In genomic region chr14:50231475-50232275, GRCh38 we compare ENCODE assay signal across 8 cellular contexts. TPM values are rescaled to one million over a fixed set of nuclear protein-coding genes. Genes with fewer than 3 reads are reported as not detected.
DNase-seq lines count a peak whose midpoint lies in the region; ATAC-seq, FAIRE-seq and TF ChIP-seq lines count a peak whose summit lies in the region.

SOS2 (minus strand) TSS chr14:50231578; CDS start chr14:50231283, 295 bp downstream.

- peak within 1 kb of the TSS; percentile 46 for H3K27ac Mint-ChIP-seq in WTC11

- CTCF ChIA-PET in AG04449 (lab: Yijun Ruan, JAX), result interaction anchor here (0.8 to 1.3 kb wide), 3 partner anchors 18 to 380 kb away, joined by 3 to 5 read pairs (median 4); no protein-coding TSS in a partner anchor
- CTCF ChIA-PET in WTC11 (lab: Charles Lee), result interaction anchor here (0.5 to 1.2 kb wide), 2 partner anchors 34 to 379 kb away, joined by 3 to 5 read pairs; partner anchors contain the start of gene NEMF

- H3K4me3 Mint-ChIP-seq in WTC11, result peak within 1 kb of the TSS; percentile 79

- H3K9me3 Mint-ChIP-seq in WTC11, result peaks cover 19% of the 10 kb centered on the region

- peak within 1 kb of the TSS; percentile 85 for H3K4me3 ChIP-seq in AG04449 (ENCODE audit: low read depth, low read length)
- peak within 1 kb of the TSS; percentile 86 for H3K4me3 ChIP-seq in bronchial epithelial cell (ENCODE audit: low read depth, low read length)

- POLR2A ChIA-PET in AG04449 (lab: Yijun Ruan, JAX) (interaction anchor here (0.7 to 1.2 kb wide), 2 partner anchors 54 to 370 kb away, joined by 3 to 4 read pairs; no protein-coding TSS in a partner anchor), WTC11 (lab: Charles Lee) (interaction anchor here (0.5 to 0.6 kb wide), 3 partner anchors 31 to 313 kb away, joined by 3 to 4 read pairs (median 3); no protein-coding TSS in a partner anchor)

- no peak for TF ChIP-seq CTCF in AG04449 (IDR thresholded peaks at IDR 0.05; ENCODE audit: insufficient read depth, low read length, missing control alignments)
- TF ChIP-seq CTCF in WTC11 (IDR thresholded peaks at IDR 0.05), result no peak
- no peak for TF ChIP-seq CTCF in bronchial epithelial cell (IDR thresholded peaks at IDR 0.05; ENCODE audit: insufficient read depth, low read length, severe bottlenecking)

- peaks cover 20% of the 10 kb centered on the region for H3K4me1 Mint-ChIP-seq in WTC11

- FAIRE-seq in bronchial epithelial cell (lab: Jason Lieb, UNC), result no peak

- no peaks in the 10 kb centered on the region for H3K27me3 Mint-ChIP-seq in WTC11 (ENCODE audit: low read depth)

- H3K36me3 ChIP-seq in bronchial epithelial cell (ENCODE audit: control insufficient read depth, insufficient read depth, low read length), result no peaks in the 10 kb centered on the region

- ATAC-seq in GM18868 (IDR thresholded peaks at IDR 0.05; ENCODE audit: unreplicated experiment) (peak; percentile 83), HG03103 (IDR thresholded peaks at IDR 0.05; ENCODE audit: low read depth, unreplicated experiment) (peak; percentile 75), WTC11 (peak; percentile 95)

- DNase-seq in AG04449 (ENCODE audit: low read depth, low spot score), result no peak
- peak; percentile 79 for DNase-seq in NCI-H2196 (lab: John Stamatoyannopoulos, UW; ENCODE audit: unreplicated experiment)
- peak; percentile 91 for DNase-seq in WTC11 (ENCODE audit: low spot score)
- DNase-seq in bronchial epithelial cell (ENCODE audit: low read depth), result peak; percentile 61
- peak; percentile 90 for DNase-seq in inferior parietal cortex (ENCODE audit: extremely low spot score)
- DNase-seq in stimulated activated CD4-positive, alpha-beta T cell treated with anti-CD3 and anti-CD28 coated beads, Interleukin-12 subunit alpha, Interleukin-12 subunit beta, amount 100 ng/mL, for 24 hours (ENCODE audit: low read depth in 2 of 2), result peak; percentile 57 to 70

- H3K36me3 Mint-ChIP-seq in WTC11, result peaks cover 8% of the 10 kb centered on the region

- no peaks in the 10 kb centered on the region for H3K27me3 ChIP-seq in bronchial epithelial cell (ENCODE audit: control insufficient read depth, insufficient read depth, low read length)

TF ChIP-seq in WTC11, 78 proteins besides CTCF, POLR2A, EP300 and RAD21 (continues in another document):
- TF ChIP-seq GRHL2 (CRISPR knock-in tag; IDR thresholded peaks at IDR 0.05; ENCODE audit: insufficient replicate concordance, severe bottlenecking) (no peak), ERG (CRISPR knock-in tag; IDR thresholded peaks at IDR 0.05) (no peak), RORB (CRISPR knock-in tag; IDR thresholded peaks at IDR 0.05) (no peak), JAZF1 (CRISPR knock-in tag; IDR thresholded peaks at IDR 0.05) (no peak), FOXP4 (CRISPR knock-in tag; IDR thresholded peaks at IDR 0.05) (peak; percentile 40; the same call in 1 of the 2 replicates), ETV6 (CRISPR knock-in tag; IDR thresholded peaks at IDR 0.05) (peak; percentile 94; the same call in 1 of the 2 replicates), PRDM15 (CRISPR knock-in tag; IDR thresholded peaks at IDR 0.05) (no peak), ZNF423 (CRISPR knock-in tag; IDR thresholded peaks at IDR 0.05) (no peak), FOXJ3 (CRISPR knock-in tag; IDR thresholded peaks at IDR 0.05; ENCODE audit: borderline replicate concordance) (no peak), KAT7 (CRISPR knock-in tag; IDR thresholded peaks at IDR 0.05; ENCODE audit: borderline replicate concordance) (0 out of 2 replicates have a peak, but pooled peaks have one; percentile 50), OVOL2 (CRISPR knock-in tag; IDR thresholded peaks at IDR 0.05; ENCODE audit: borderline replicate concordance) (no peak), MXD4 (CRISPR knock-in tag; IDR thresholded peaks at IDR 0.05; ENCODE audit: borderline replicate concordance) (no peak), HMGXB4 (CRISPR knock-in tag; IDR thresholded peaks at IDR 0.05) (peak; percentile 91), ZSCAN18 (CRISPR knock-in tag; IDR thresholded peaks at IDR 0.05) (no peak), ESRRA (CRISPR knock-in tag; IDR thresholded peaks at IDR 0.05; ENCODE audit: borderline replicate concordance) (peak; percentile 69; the same call in 1 of the 2 replicates), ZNF219 (CRISPR knock-in tag; IDR thresholded peaks at IDR 0.05; ENCODE audit: borderline replicate concordance) (no peak)

RNA-seq across cellular contexts. Expression of gene SOS2, which starts in this region (rescaled TPM):
- total RNA-seq in WTC11 (2021) (9.1 to 11.0 TPM (median 9.6 TPM) in 3 replicates), bronchial epithelial cell (17.6 and 21.0 TPM in 2 replicates)
